In genomic region chr14:104875811-104876210, GRCh38 we compare ENCODE assay signal across 17 cellular contexts. TPM values are rescaled to one million over a fixed set of nuclear protein-coding genes. Genes with fewer than 3 reads are reported as not detected.
"Had no signal": no experiment of that assay in that cellular context is flagged by ENCODE, and none has a peak within 500 bp of the region (broad histone marks: within the 10 kb centered on the region; RNA-seq: fewer than 3 reads in every experiment).

No MANE protein-coding gene starts in this region.

- FAIRE-seq: astrocyte had no signal

- H3K4me3 Mint-ChIP-seq: stimulated activated naive CD8-positive, alpha-beta T cell treated with anti-CD3 and anti-CD28 coated beads, Interleukin-15, amount 100 ng/mL, for 72 hours; type B pancreatic cell had no signal

- DNase-seq: activated CD4-positive, alpha-beta T cell treated with anti-CD3 and anti-CD28 coated beads for 1 hour; activated gamma-delta T cell treated with Interleukin-2 at 50 U/mL for 16 hours; effector CD4-positive, alpha-beta T cell; midbrain had no signal

- H3K9me3 Mint-ChIP-seq: stimulated activated naive CD8-positive, alpha-beta T cell treated with anti-CD3 and anti-CD28 coated beads, Interleukin-15, amount 100 ng/mL, for 72 hours; type B pancreatic cell had no signal

- H3K36me3 Mint-ChIP-seq: type B pancreatic cell had no signal

- H3K4me3 ChIP-seq: breast epithelium, gastrocnemius medialis, heart right ventricle, lung, prostate gland, smooth muscle cell, suprapubic skin had no signal

- H3K27ac ChIP-seq: gastrocnemius medialis, heart right ventricle, prostate gland, suprapubic skin, VCaP had no signal

- H3K27me3 Mint-ChIP-seq: type B pancreatic cell had no signal

- H3K27me3 ChIP-seq: breast epithelium, gastrocnemius medialis, heart right ventricle, suprapubic skin had no signal

- H3K36me3 ChIP-seq: breast epithelium, prostate gland had no signal

- H3K4me1 ChIP-seq: breast epithelium had no signal

- H3K9me3 ChIP-seq: breast epithelium, gastrocnemius medialis, heart right ventricle, prostate gland, suprapubic skin had no signal

- H3K27ac Mint-ChIP-seq: stimulated activated naive CD8-positive, alpha-beta T cell treated with anti-CD3 and anti-CD28 coated beads, Interleukin-15, amount 100 ng/mL, for 72 hours; type B pancreatic cell had no signal

RNA-seq across cellular contexts. Expression of gene PLD4, which starts 48.9 kb away (rescaled TPM):
- total RNA-seq: gastrocnemius medialis, myocyte had no signal
- polyA plus RNA-seq: neural cell had no signal
